8 cellular contexts compared by ENCODE assay signal in genomic region chr1:197199923-197200467, GRCh38. TPM values are rescaled to one million over a fixed set of nuclear protein-coding genes. Genes with fewer than 3 reads are reported as not detected.
DNase-seq lines count a peak whose midpoint lies in the region; TF ChIP-seq lines count a peak whose summit lies in the region.

No MANE protein-coding gene starts in this region.

- peaks cover 12% of the 10 kb centered on the region for H3K36me3 Mint-ChIP-seq in T-helper 2 cell treated with Interferon-gamma antibody and Interleukin-4, amounts not matched to agents 5 μg/mL and 100 μg/mL, for 36 hours (ENCODE audit: low read depth)

- H3K4me1 ChIP-seq in SK-N-SH (ENCODE audit: control insufficient read depth in 1 of 2, insufficient read depth in 2 of 2, low read depth in 1 of 2, low read length in 1 of 2): peaks cover 24 to 29% of the 10 kb centered on the region in 2 experiments; a peak in 2 of 4 replicates
- peaks cover 10 to 31% (median 13%) of the 10 kb centered on the region in 3 donors for H3K4me1 ChIP-seq in skeletal muscle tissue (ENCODE audit: control insufficient read depth in 3 of 3, insufficient read depth in 3 of 3, low read length in 3 of 3)

- H3K9me2 ChIP-seq in SK-N-SH: no peaks in the 10 kb centered on the region

- peak overlapping the region; percentile 93 for H3K9ac ChIP-seq in SK-N-SH
- H3K9ac ChIP-seq in skeletal muscle tissue (ENCODE audit: low read depth in 1 of 3, low read length in 3 of 3): peak overlapping the region; percentile 91 to 96 (median 93)

- peak overlapping the region; percentile 64; the same call in 1 of the 2 replicates for H2AFZ ChIP-seq in SK-N-SH (ENCODE audit: low read depth)

- peaks cover 2% of the 10 kb centered on the region for H3K27me3 Mint-ChIP-seq in T-helper 2 cell treated with Interferon-gamma antibody and Interleukin-4, amounts not matched to agents 5 μg/mL and 100 μg/mL, for 36 hours (ENCODE audit: low read depth)

- TF ChIP-seq CTCF in SK-N-SH (IDR thresholded peaks at IDR 0.05) (no peak), fibroblast of the aortic adventitia (IDR thresholded peaks at IDR 0.05; ENCODE audit: insufficient read depth, low read length) (no peak)

- H4K20me1 ChIP-seq in SK-N-SH (ENCODE audit: insufficient read depth): no peaks in the 10 kb centered on the region

- peaks cover 9% of the 10 kb centered on the region for H3F3A ChIP-seq in SK-N-SH (replicated peaks; ENCODE audit: insufficient read depth)

- H3K4me3 ChIP-seq in SK-N-SH (ENCODE audit: low read depth in 2 of 2, low read length in 1 of 2) (peak overlapping the region; percentile 88 to 94), fibroblast of the aortic adventitia (ENCODE audit: low read depth, low read length) (peak overlapping the region; percentile 89), skeletal muscle tissue (ENCODE audit: low read length in 3 of 3) (peak overlapping the region; percentile 93 to 98 (median 96))

- POLR2A ChIA-PET in SK-N-SH (lab: Yijun Ruan, JAX): no interaction called here
- POLR2A ChIA-PET in HEK293T (lab: Yijun Ruan, JAX): no interaction called here

- H3K27me3 ChIP-seq in SK-N-SH (ENCODE audit: insufficient read depth) (no peaks in the 10 kb centered on the region), skeletal muscle tissue (ENCODE audit: control insufficient read depth in 3 of 3, insufficient read depth in 3 of 3, low read length in 3 of 3) (no peaks in the 10 kb centered on the region)

- CTCF ChIA-PET in SK-N-SH (lab: Yijun Ruan, JAX) (interaction anchor here (1.8 kb wide), 1 partner anchor 10 kb away, joined by 9 read pairs; no protein-coding TSS in a partner anchor), HEK293T (lab: Yijun Ruan, JAX) (interaction anchor here (1.0 kb wide), 1 partner anchor 238 kb away, joined by 3 read pairs; no protein-coding TSS in a partner anchor)

- H3K36me3 ChIP-seq in SK-N-SH (replicated peaks in 1 of 2; ENCODE audit: control insufficient read depth in 1 of 2, insufficient read depth in 2 of 2, low read length in 1 of 2) (peaks cover 0 to 7% of the 10 kb centered on the region in 2 experiments), skeletal muscle tissue (ENCODE audit: control insufficient read depth in 3 of 3, insufficient read depth in 3 of 3, low read length in 3 of 3) (no peaks in the 10 kb centered on the region)

- peak overlapping the region; percentile 95 for H3K4me3 Mint-ChIP-seq in T-helper 2 cell treated with Interferon-gamma antibody and Interleukin-4, amounts not matched to agents 5 μg/mL and 100 μg/mL, for 36 hours

- peaks cover 42% of the 10 kb centered on the region for H3K4me1 Mint-ChIP-seq in T-helper 2 cell treated with Interferon-gamma antibody and Interleukin-4, amounts not matched to agents 5 μg/mL and 100 μg/mL, for 36 hours (ENCODE audit: low read depth)

- H3K27ac Mint-ChIP-seq in T-helper 2 cell treated with Interferon-gamma antibody and Interleukin-4, amounts not matched to agents 5 μg/mL and 100 μg/mL, for 36 hours: peak overlapping the region; percentile 91

- 75% methylated on average over 5 of the region's 5 CpGs for WGBS in SK-N-SH (ENCODE audit: low lambda C conversion rate)

- H3K4me2 ChIP-seq in SK-N-SH: peak overlapping the region; percentile 84

- TF ChIP-seq RAD21 in SK-N-SH (IDR thresholded peaks at IDR 0.05; ENCODE audit: low read length): no peak

- no peak for DNase-seq in T-helper 2 cell treated with Interferon-gamma antibody and Interleukin-4, amounts not matched to agents 5 μg/mL and 100 μg/mL, for 36 hours (ENCODE audit: low spot score)
- DNase-seq in T-helper 2 cell (no peak), SK-N-SH (no peak), fibroblast of the aortic adventitia (ENCODE audit: low read depth) (no peak), COLO829 (ENCODE audit: low spot score) (no peak), cerebellar nuclear complex (lab: John Stamatoyannopoulos, UW) (no peak), HEK293T (ENCODE audit: extremely low spot score) (no peak)

- H3K27ac ChIP-seq in SK-N-SH (ENCODE audit: low read depth in 2 of 2, low read length in 1 of 2): peak overlapping the region; percentile 94 to 98
- no peak overlapping the region for H3K27ac ChIP-seq in skeletal muscle tissue (ENCODE audit: low read depth, low read length)

- H3K79me2 ChIP-seq in SK-N-SH (ENCODE audit: insufficient read depth): peaks cover 67% of the 10 kb centered on the region

- no peak for TF ChIP-seq EP300 in SK-N-SH (IDR thresholded peaks at IDR 0.05; ENCODE audit: borderline replicate concordance in 1 of 2, low read depth in 1 of 2, low read length in 1 of 2)

- no peaks in the 10 kb centered on the region for H3K9me3 Mint-ChIP-seq in T-helper 2 cell treated with Interferon-gamma antibody and Interleukin-4, amounts not matched to agents 5 μg/mL and 100 μg/mL, for 36 hours

- H3K9me3 ChIP-seq in SK-N-SH (no peaks in the 10 kb centered on the region), skeletal muscle tissue (ENCODE audit: control insufficient read depth in 3 of 3, low read length in 3 of 3) (no peaks in the 10 kb centered on the region)

TF ChIP-seq in SK-N-SH, 30 proteins besides CTCF, POLR2A, EP300 and RAD21:
- no peak for TF ChIP-seq ZBTB33 (IDR thresholded peaks at IDR 0.05; ENCODE audit: borderline replicate concordance, low read depth)
- no peak for TF ChIP-seq FOSL2 (IDR thresholded peaks at IDR 0.05; ENCODE audit: borderline replicate concordance, low read depth)
- no peak for TF ChIP-seq MAX (IDR thresholded peaks at IDR 0.05; ENCODE audit: low read depth)
- TF ChIP-seq ELF1 (IDR thresholded peaks at IDR 0.05): no peak
- TF ChIP-seq NFIC (IDR thresholded peaks at IDR 0.05; ENCODE audit: borderline replicate concordance): no peak
- TF ChIP-seq FOXJ3 (CRISPR knock-in tag; IDR thresholded peaks at IDR 0.05): no peak
- TF ChIP-seq CHD2 (IDR thresholded peaks at IDR 0.05; ENCODE audit: low read length, partially characterized antibody): no peak
TF ChIP-seq in SK-N-SH: peak in this region for 0.

TF ChIP-seq in HEK293T, 16 proteins besides CTCF, POLR2A, EP300 and RAD21:
- TF ChIP-seq FOXK2 (IDR thresholded peaks at IDR 0.05): no peak
- no peak for TF ChIP-seq BHLHE40 (IDR thresholded peaks at IDR 0.05; ENCODE audit: borderline replicate concordance)
- no peak for TF ChIP-seq CTBP1 (IDR thresholded peaks at IDR 0.05; ENCODE audit: borderline replicate concordance)
- no peak for TF ChIP-seq LEF1 (IDR thresholded peaks at IDR 0.05; ENCODE audit: borderline replicate concordance)
- no peak for TF ChIP-seq NFRKB (IDR thresholded peaks at IDR 0.05)
- no peak for TF ChIP-seq PKNOX1 (IDR thresholded peaks at IDR 0.05)
- no peak for TF ChIP-seq L3MBTL2 (conservative IDR thresholded peaks at IDR 0.05)
- TF ChIP-seq SUZ12 (IDR thresholded peaks at IDR 0.05): no peak
- TF ChIP-seq ARNT (IDR thresholded peaks at IDR 0.05): no peak
- no peak for TF ChIP-seq HDGF (IDR thresholded peaks at IDR 0.05; ENCODE audit: borderline replicate concordance)
- TF ChIP-seq ZNF384 (IDR thresholded peaks at IDR 0.05): no peak
- no peak for TF ChIP-seq SP1 (IDR thresholded peaks at IDR 0.05)
- no peak for TF ChIP-seq FOXA1 (IDR thresholded peaks at IDR 0.05)
- TF ChIP-seq FOXM1 (IDR thresholded peaks at IDR 0.05; ENCODE audit: borderline replicate concordance): no peak
- no peak for TF ChIP-seq ELF4 (IDR thresholded peaks at IDR 0.05)
- no peak for TF ChIP-seq TARDBP (IDR thresholded peaks at IDR 0.05)

RNA-seq across cellular contexts. Expression of gene ZBTB41, which starts 1.1 kb away (rescaled TPM):
- polyA plus RNA-seq in SK-N-SH (2012; rRNA removed): 1.1 and 1.6 TPM in 2 replicates
- 2.1 and 2.4 TPM in 2 replicates for polyA plus RNA-seq in SK-N-SH (2012; cell fraction: cytosol; rRNA removed)
- 1.1 and 2.6 TPM in 2 replicates for polyA plus RNA-seq in SK-N-SH (2012; cell fraction: nucleus; rRNA removed)
- total RNA-seq in fibroblast of the aortic adventitia (ENCODE audit: low replicate concordance) (25.4 and 33.6 TPM in 2 replicates), skeletal muscle tissue (9.9 TPM)

RNA-seq across cellular contexts. Expression of gene ASPM, which starts 53.5 kb away (rescaled TPM):
- 3.0 and 3.3 TPM in 2 replicates for polyA plus RNA-seq in SK-N-SH (2012; rRNA removed)
- 3.2 and 3.7 TPM in 2 replicates for polyA plus RNA-seq in SK-N-SH (2012; cell fraction: cytosol; rRNA removed)
- 3.6 and 7.4 TPM in 2 replicates for polyA plus RNA-seq in SK-N-SH (2012; cell fraction: nucleus; rRNA removed)
- total RNA-seq in fibroblast of the aortic adventitia (ENCODE audit: low replicate concordance) (7.5 and 52.4 TPM in 2 replicates), skeletal muscle tissue (5.7 TPM)
